Comparison of ENCODE assay signal across 1 cellular context in the genomic region with DNA sequence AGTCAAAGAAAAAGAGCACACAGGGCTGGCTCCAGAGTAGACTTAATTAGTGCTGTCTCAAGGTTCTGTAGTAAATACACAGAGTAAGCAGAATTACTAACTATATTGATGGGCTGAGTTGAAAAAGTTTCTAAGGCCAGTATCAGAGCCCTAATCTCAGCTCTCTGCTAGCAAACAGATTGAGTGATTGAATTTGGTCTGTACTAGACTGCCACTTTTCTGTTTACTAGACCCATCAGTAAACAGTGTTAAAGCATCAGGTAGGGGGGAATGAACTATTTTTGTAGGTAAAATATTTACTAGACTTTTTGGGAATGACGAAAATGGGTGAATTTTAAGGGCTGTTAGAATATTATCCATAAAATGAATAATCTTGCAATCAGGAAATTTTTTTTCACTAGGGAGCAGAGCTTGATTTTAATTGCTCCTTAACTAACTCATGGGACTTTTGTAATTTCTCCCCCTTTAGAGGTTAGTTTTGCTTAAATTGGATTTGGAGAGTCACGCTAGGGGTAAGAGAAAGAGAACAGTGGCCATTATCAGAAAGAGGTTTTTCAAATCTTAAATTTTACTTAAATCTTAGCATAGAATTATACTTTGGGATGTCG.
TF ChIP-seq lines count a peak whose summit lies in the region.

No MANE protein-coding gene starts in this region.

TF ChIP-seq in K562, 482 proteins besides CTCF, POLR2A, EP300 and RAD21 (continued from another document):
- TF ChIP-seq ESRRB (CRISPR knock-in tag; IDR thresholded peaks at IDR 0.05; ENCODE audit: borderline replicate concordance): no peak
- TF ChIP-seq, protein P1, sequence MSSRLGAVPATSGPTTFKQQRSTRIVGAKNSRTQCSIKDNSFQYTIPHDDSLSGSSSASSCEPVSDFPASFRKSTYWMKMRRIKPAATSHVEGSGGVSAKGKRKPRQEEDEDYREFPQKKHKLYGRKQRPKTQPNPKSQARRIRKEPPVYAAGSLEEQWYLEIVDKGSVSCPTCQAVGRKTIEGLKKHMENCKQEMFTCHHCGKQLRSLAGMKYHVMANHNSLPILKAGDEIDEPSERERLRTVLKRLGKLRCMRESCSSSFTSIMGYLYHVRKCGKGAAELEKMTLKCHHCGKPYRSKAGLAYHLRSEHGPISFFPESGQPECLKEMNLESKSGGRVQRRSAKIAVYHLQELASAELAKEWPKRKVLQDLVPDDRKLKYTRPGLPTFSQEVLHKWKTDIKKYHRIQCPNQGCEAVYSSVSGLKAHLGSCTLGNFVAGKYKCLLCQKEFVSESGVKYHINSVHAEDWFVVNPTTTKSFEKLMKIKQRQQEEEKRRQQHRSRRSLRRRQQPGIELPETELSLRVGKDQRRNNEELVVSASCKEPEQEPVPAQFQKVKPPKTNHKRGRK (tag; IDR thresholded peaks at IDR 0.05): peak; percentile 26; the same call in 1 of the 2 replicates
- TF ChIP-seq MCM3 (IDR thresholded peaks at IDR 0.05): no peak
- no peak for TF ChIP-seq ZNF77 (CRISPR knock-in tag; IDR thresholded peaks at IDR 0.05)
- no peak for TF ChIP-seq ADNP (tag; IDR thresholded peaks at IDR 0.05)
